25 cellular contexts compared by ENCODE assay signal in genomic region chr10:75492151-75492550, GRCh38.
DNase-seq lines count a peak whose midpoint lies in the region; ATAC-seq and TF ChIP-seq lines count a peak whose summit lies in the region.
"Had no signal": no experiment of that assay in that cellular context is flagged by ENCODE, and none has a peak within 500 bp of the region (broad histone marks: within the 10 kb centered on the region; RNA-seq: fewer than 3 reads in every experiment).

No MANE protein-coding gene starts in this region.

- no peaks in the 10 kb centered on the region for H3K4me1 ChIP-seq in cardiac muscle cell (ENCODE audit: low read depth)
- H3K4me1 ChIP-seq in right atrium auricular region, result no peaks in the 10 kb centered on the region
- H3K4me1 ChIP-seq: A549, neural progenitor cell had no signal

- intact Hi-C loops in posterior vena cava (cut with DNase I), result no loop called here

- H3K4me1 Mint-ChIP-seq in activated naive CD8-positive, alpha-beta T cell treated with anti-CD3 and anti-CD28 coated beads, Interleukin-2, amount 50 U/mL, for 24 hours, result no peaks in the 10 kb centered on the region
- H3K4me1 Mint-ChIP-seq: activated CD4-positive, alpha-beta memory T cell treated with anti-CD3 and anti-CD28 coated beads, Interleukin-2, amount 10 ng/mL, durations not matched to agents 7 days and 5 days; CD8-positive, alpha-beta memory T cell; stimulated activated naive CD8-positive, alpha-beta T cell treated with anti-CD3 and anti-CD28 coated beads, Interleukin-15, amount 100 ng/mL, for 72 hours had no signal

- H3K36me3 ChIP-seq in cardiac muscle cell, result no peaks in the 10 kb centered on the region
- H3K36me3 ChIP-seq in right atrium auricular region, result no peaks in the 10 kb centered on the region
- H3K36me3 ChIP-seq: neural progenitor cell, tibial artery had no signal

- no peak overlapping the region for H3K4me3 Mint-ChIP-seq in activated naive CD8-positive, alpha-beta T cell treated with anti-CD3 and anti-CD28 coated beads, Interleukin-2, amount 50 U/mL, for 24 hours
- H3K4me3 Mint-ChIP-seq: activated CD4-positive, alpha-beta memory T cell treated with anti-CD3 and anti-CD28 coated beads, Interleukin-2, amount 10 ng/mL, durations not matched to agents 7 days and 5 days; brain; CD8-positive, alpha-beta memory T cell; neural progenitor cell; stimulated activated naive CD8-positive, alpha-beta T cell treated with anti-CD3 and anti-CD28 coated beads, Interleukin-15, amount 100 ng/mL, for 72 hours had no signal

- no peak overlapping the region for H3K4me3 ChIP-seq in cardiac muscle cell
- H3K4me3 ChIP-seq in right atrium auricular region, result no peak overlapping the region
- no peak overlapping the region for H3K4me3 ChIP-seq in fibroblast of the aortic adventitia (ENCODE audit: low read depth, low read length)
- H3K4me3 ChIP-seq: A549, neural progenitor cell, tibial artery had no signal

- peak; percentile 12 for TF ChIP-seq CTCF in cardiac muscle cell (IDR thresholded peaks at IDR 0.05; ENCODE audit: low read depth, low read length)
- no peak for TF ChIP-seq CTCF in right atrium auricular region (IDR thresholded peaks at IDR 0.05)
- no peak for TF ChIP-seq CTCF in fibroblast of the aortic adventitia (IDR thresholded peaks at IDR 0.05; ENCODE audit: insufficient read depth, low read length)

- DNase-seq in cardiac muscle cell (ENCODE audit: low read depth in 1 of 2, low spot score in 1 of 2) (peak in 1 of 2 donors; percentile 58), right atrium auricular region (ENCODE audit: low spot score) (no peak), RPMI7951 (ENCODE audit: low read depth) (peak; percentile 28), fibroblast of the aortic adventitia (ENCODE audit: low read depth) (peak; percentile 57), HK-2 (ENCODE audit: unreplicated experiment) (no peak), posterior vena cava (ENCODE audit: low spot score) (no peak), amniotic stem cell (lab: John Stamatoyannopoulos, UW) (no peak)
- DNase-seq in activated naive CD8-positive, alpha-beta T cell treated with anti-CD3 and anti-CD28 coated beads, Interleukin-2, amount 50 U/mL, for 24 hours, result no peak
- DNase-seq: activated CD4-positive, alpha-beta memory T cell treated with anti-CD3 and anti-CD28 coated beads, Interleukin-2, amount 10 ng/mL, durations not matched to agents 7 days and 5 days; activated effector memory CD4-positive, alpha-beta T cell treated with anti-CD3 and anti-CD28 coated beads, Interleukin-2, amount 50 U/mL, for 16 hours; activated T-cell treated with anti-CD3 and anti-CD28 coated beads for 4 hours; CD8-positive, alpha-beta memory T cell; kidney glomerular epithelial cell; MM.1S; NCI-H1694; NCI-H2171; NCI-H524 treated with DMSO at 0.1 percent for 48 hours; stimulated activated CD4-positive, alpha-beta T cell treated with anti-CD3 and anti-CD28 coated beads, Interleukin-15, amount 100 ng/mL, for 24 hours; stimulated activated naive CD8-positive, alpha-beta T cell treated with anti-CD3 and anti-CD28 coated beads, Interleukin-15, amount 100 ng/mL, for 72 hours; tibial artery had no signal

- no peak for ATAC-seq in activated naive CD8-positive, alpha-beta T cell treated with anti-CD3 and anti-CD28 coated beads, Interleukin-2, amount 50 U/mL, for 24 hours
- ATAC-seq: A549; activated CD4-positive, CD25-positive, alpha-beta regulatory T cell treated with anti-CD3 and anti-CD28 coated beads, Interleukin-2, amount 50 U/mL, for 24 hours; sciatic nerve; stimulated activated naive CD8-positive, alpha-beta T cell treated with anti-CD3 and anti-CD28 coated beads, Interleukin-15, amount 100 ng/mL, for 72 hours had no signal

- H3K36me3 Mint-ChIP-seq in activated naive CD8-positive, alpha-beta T cell treated with anti-CD3 and anti-CD28 coated beads, Interleukin-2, amount 50 U/mL, for 24 hours (ENCODE audit: low read depth), result no peaks in the 10 kb centered on the region
- H3K36me3 Mint-ChIP-seq: brain; CD8-positive, alpha-beta memory T cell; neural progenitor cell had no signal

- H3K27me3 ChIP-seq in cardiac muscle cell (no peaks in the 10 kb centered on the region), right atrium auricular region (no peaks in the 10 kb centered on the region)
- H3K27me3 ChIP-seq: neural progenitor cell, tibial artery had no signal

- no peaks in the 10 kb centered on the region for H3K27me3 Mint-ChIP-seq in activated naive CD8-positive, alpha-beta T cell treated with anti-CD3 and anti-CD28 coated beads, Interleukin-2, amount 50 U/mL, for 24 hours
- H3K27me3 Mint-ChIP-seq: activated CD4-positive, alpha-beta memory T cell treated with anti-CD3 and anti-CD28 coated beads, Interleukin-2, amount 10 ng/mL, durations not matched to agents 7 days and 5 days had no signal

- H3K27ac Mint-ChIP-seq in activated naive CD8-positive, alpha-beta T cell treated with anti-CD3 and anti-CD28 coated beads, Interleukin-2, amount 50 U/mL, for 24 hours, result no peak overlapping the region
- H3K27ac Mint-ChIP-seq: activated CD4-positive, alpha-beta memory T cell treated with anti-CD3 and anti-CD28 coated beads, Interleukin-2, amount 10 ng/mL, durations not matched to agents 7 days and 5 days; CD8-positive, alpha-beta memory T cell; neural progenitor cell; stimulated activated naive CD8-positive, alpha-beta T cell treated with anti-CD3 and anti-CD28 coated beads, Interleukin-15, amount 100 ng/mL, for 72 hours had no signal

- H3K9me3 ChIP-seq in cardiac muscle cell (ENCODE audit: low read depth) (no peaks in the 10 kb centered on the region), right atrium auricular region (no peaks in the 10 kb centered on the region)
- H3K9me3 ChIP-seq: A549, tibial artery had no signal

- H3K27ac ChIP-seq in cardiac muscle cell (no peak overlapping the region), right atrium auricular region (no peak overlapping the region)
- H3K27ac ChIP-seq: A549, neural progenitor cell, tibial artery had no signal

- H3K9me3 Mint-ChIP-seq in activated naive CD8-positive, alpha-beta T cell treated with anti-CD3 and anti-CD28 coated beads, Interleukin-2, amount 50 U/mL, for 24 hours, result no peaks in the 10 kb centered on the region
- H3K9me3 Mint-ChIP-seq: activated CD4-positive, alpha-beta memory T cell treated with anti-CD3 and anti-CD28 coated beads, Interleukin-2, amount 10 ng/mL, durations not matched to agents 7 days and 5 days; CD8-positive, alpha-beta memory T cell; stimulated activated naive CD8-positive, alpha-beta T cell treated with anti-CD3 and anti-CD28 coated beads, Interleukin-15, amount 100 ng/mL, for 72 hours had no signal

Comparison
In these comparisons a context has a peak if more than half of its experiments do, and no peak if none do; other contexts are left out.
1. DNase-seq: peak in RPMI7951 (single experiment) and fibroblast of the aortic adventitia (single experiment); none in right atrium auricular region (single experiment), HK-2 (single experiment), posterior vena cava (single experiment), activated naive CD8-positive, alpha-beta T cell treated with anti-CD3 and anti-CD28 coated beads, Interleukin-2, amount 50 U/mL, for 24 hours (single experiment) and amniotic stem cell (single experiment).